Comparison of ENCODE assay signal across 1 cellular context in the genomic region with DNA sequence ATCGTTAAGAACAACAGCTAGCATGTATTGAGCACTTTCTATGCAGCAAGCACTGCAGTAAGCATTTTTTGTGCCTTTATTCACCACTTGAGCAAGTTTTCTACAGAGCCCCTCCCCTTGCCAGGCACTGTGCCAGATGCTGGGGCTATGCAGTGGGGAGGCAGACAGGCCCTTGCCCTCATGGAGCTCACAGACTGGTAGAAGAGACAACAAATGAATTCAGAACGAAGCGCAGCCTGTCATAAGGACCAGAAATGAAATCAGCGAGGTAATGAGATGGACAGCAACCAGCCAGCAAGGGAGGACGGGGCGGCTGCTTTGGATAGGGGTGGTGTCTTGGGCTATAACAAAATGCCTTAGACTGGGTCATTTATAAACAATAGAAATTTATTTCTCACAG.
TF ChIP-seq lines count a peak whose summit lies in the region.

No MANE protein-coding gene starts in this region.

TF ChIP-seq in HepG2, 621 proteins besides CTCF, POLR2A, EP300 and RAD21 (continued from another document):
- TF ChIP-seq ZNF782 (CRISPR knock-in tag; IDR thresholded peaks at IDR 0.05; ENCODE audit: borderline replicate concordance) = 0 out of 2 replicates have a peak, but pooled peaks have one; percentile 3
- no peak for TF ChIP-seq ZNF138 (CRISPR knock-in tag; IDR thresholded peaks at IDR 0.05; ENCODE audit: low read depth)
